ENCODE assay signal across 14 cellular contexts in the genomic region with DNA sequence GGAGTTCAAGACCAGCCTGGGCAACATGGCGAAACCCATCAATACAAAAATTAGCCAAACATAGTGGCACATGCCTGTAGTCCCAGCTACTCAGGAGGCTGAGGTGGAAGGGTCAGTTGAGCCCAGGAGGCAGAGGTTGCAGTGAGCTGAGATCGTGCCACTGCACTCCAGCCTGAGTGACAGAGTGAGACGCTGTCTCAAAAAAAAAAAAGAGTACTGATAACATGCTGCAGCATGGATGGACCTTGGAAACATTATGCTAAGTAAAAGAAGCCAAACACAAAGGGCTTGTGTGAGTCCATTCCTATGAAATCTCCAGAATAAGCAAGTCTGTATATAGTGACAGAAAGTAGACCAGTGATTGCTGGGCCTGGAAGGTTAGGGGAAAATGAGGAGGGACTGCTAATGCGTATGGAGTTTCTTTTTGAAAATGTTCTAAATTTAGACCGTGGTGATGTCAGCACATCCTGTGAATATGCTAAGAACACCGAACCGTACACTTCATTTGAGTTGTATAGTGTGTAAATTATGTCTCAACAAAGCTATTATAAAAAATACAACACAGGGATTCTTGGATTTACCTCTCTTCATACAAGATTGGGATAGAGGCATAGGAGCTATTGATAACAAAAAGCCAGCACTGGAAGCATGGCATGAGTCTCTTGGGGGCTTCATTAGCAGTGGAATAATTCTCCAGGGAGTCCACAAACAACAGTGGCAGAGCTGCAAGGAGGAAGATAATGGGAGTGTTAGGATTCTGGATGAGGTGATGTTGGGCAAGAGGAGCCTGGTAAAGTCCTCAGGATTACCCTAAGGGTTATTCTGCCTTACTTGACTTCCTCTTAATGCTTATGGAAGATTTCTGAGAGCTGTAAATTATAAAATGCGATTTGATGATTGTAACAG.
DNase-seq lines count a peak whose midpoint lies in the region; ATAC-seq and TF ChIP-seq lines count a peak whose summit lies in the region.
"Had no signal": no experiment of that assay in that cellular context is flagged by ENCODE, and none has a peak within 500 bp of the region (broad histone marks: within the 10 kb centered on the region; RNA-seq: fewer than 3 reads in every experiment).

No MANE protein-coding gene starts in this region.

- no peak for DNase-seq in CD8-positive, alpha-beta T cell
- peak; percentile 8 for DNase-seq in GM20000 (ENCODE audit: low spot score)
- DNase-seq in brain microvascular endothelial cell, result peak; percentile 16
- no peak for DNase-seq in memory B cell (ENCODE audit: low spot score in 2 of 2)
- DNase-seq in islet precursor cell, result no peak
- DNase-seq in NCI-H1092 (lab: John Stamatoyannopoulos, UW), result no peak
- no peak for DNase-seq in NCI-H524 (lab: John Stamatoyannopoulos, UW)
- DNase-seq: activated T-cell treated with anti-CD3 and anti-CD28 coated beads for 4 hours, NCI-H187 treated with DMSO at 0.1 percent for 48 hours, sigmoid colon had no signal

- no peak overlapping the region for H3K4me3 Mint-ChIP-seq in CD8-positive, alpha-beta T cell
- no peak overlapping the region for H3K4me3 Mint-ChIP-seq in memory B cell
- H3K4me3 Mint-ChIP-seq: CD14-positive monocyte, nephron had no signal

- H3K27me3 Mint-ChIP-seq in CD8-positive, alpha-beta T cell (ENCODE audit: low read depth), result no peaks in the 10 kb centered on the region
- H3K27me3 Mint-ChIP-seq in memory B cell, result no peaks in the 10 kb centered on the region

- peak overlapping the region; percentile 0 for H3K27ac Mint-ChIP-seq in CD8-positive, alpha-beta T cell
- H3K27ac Mint-ChIP-seq in memory B cell, result peak overlapping the region; percentile 71

- intact Hi-C loops in CD8-positive, alpha-beta T cell (cut with DNase I, micrococcal nuclease), result no loop called here

- no peak for TF ChIP-seq CTCF in CD8-positive, alpha-beta T cell (IDR thresholded peaks at IDR 0.05)
- TF ChIP-seq CTCF in GM20000 (IDR thresholded peaks at IDR 0.05; ENCODE audit: extremely low read depth, missing control alignments) (no peak), brain microvascular endothelial cell (IDR thresholded peaks at IDR 0.05; ENCODE audit: low read depth, low read length, missing control alignments) (no peak)

- H3K4me3 ChIP-seq in CD8-positive, alpha-beta T cell (ENCODE audit: low read depth, low read length), result no peak overlapping the region
- no peak overlapping the region for H3K4me3 ChIP-seq in brain microvascular endothelial cell (ENCODE audit: low read depth, low read length)
- H3K4me3 ChIP-seq: GM23248, sigmoid colon, SJCRH30 had no signal

- H3K36me3 ChIP-seq in CD8-positive, alpha-beta T cell (ENCODE audit: insufficient read depth, low read length), result peaks cover 33% of the 10 kb centered on the region
- H3K36me3 ChIP-seq in brain microvascular endothelial cell (replicated peaks), result peaks cover 47% of the 10 kb centered on the region

- CTCF ChIA-PET in CD8-positive, alpha-beta T cell (lab: Charles Lee), result interaction anchor here (1.6 kb wide), 1 partner anchor 10 kb away, joined by 3 read pairs; no protein-coding TSS in a partner anchor

- no peaks in the 10 kb centered on the region for H3K4me1 ChIP-seq in CD8-positive, alpha-beta T cell (ENCODE audit: insufficient read depth, low read length)
- H3K4me1 ChIP-seq: sigmoid colon, SJCRH30 had no signal

- no peaks in the 10 kb centered on the region for H3K27me3 ChIP-seq in CD8-positive, alpha-beta T cell (ENCODE audit: insufficient read depth, low read length)
- no peaks in the 10 kb centered on the region for H3K27me3 ChIP-seq in brain microvascular endothelial cell (replicated peaks)
- H3K27me3 ChIP-seq: sigmoid colon, SJCRH30 had no signal

- no peak for ATAC-seq in CD8-positive, alpha-beta T cell
- no peak for ATAC-seq in memory B cell (ENCODE audit: low read depth)

- H3K9me3 ChIP-seq in CD8-positive, alpha-beta T cell (ENCODE audit: low read length), result no peaks in the 10 kb centered on the region
- H3K9me3 ChIP-seq: sigmoid colon, SJCRH30 had no signal

- in situ Hi-C loops in brain microvascular endothelial cell (cut with HindIII; ENCODE audit: low pct_ligation_motif_present, low sequenced_read_pairs), result no loop called here

- H3K27ac ChIP-seq in CD8-positive, alpha-beta T cell (ENCODE audit: low read depth, low read length), result no peak overlapping the region
- H3K27ac ChIP-seq in brain microvascular endothelial cell, result no peak overlapping the region
- H3K27ac ChIP-seq: GM23248, sigmoid colon, SJCRH30 had no signal

- POLR2A ChIA-PET in CD8-positive, alpha-beta T cell (lab: Charles Lee), result no interaction called here

- H3K9me3 Mint-ChIP-seq in CD8-positive, alpha-beta T cell, result no peaks in the 10 kb centered on the region
- no peaks in the 10 kb centered on the region for H3K9me3 Mint-ChIP-seq in memory B cell

- no peaks in the 10 kb centered on the region for H3K4me1 Mint-ChIP-seq in CD8-positive, alpha-beta T cell (ENCODE audit: low read depth)
- H3K4me1 Mint-ChIP-seq in memory B cell, result peaks cover 7% of the 10 kb centered on the region
- H3K4me1 Mint-ChIP-seq: CD14-positive monocyte had no signal

- H3K36me3 Mint-ChIP-seq in CD8-positive, alpha-beta T cell, result peaks cover 86% of the 10 kb centered on the region
- H3K36me3 Mint-ChIP-seq in memory B cell, result peaks cover 48% of the 10 kb centered on the region

Comparison
In these comparisons a context has a peak if more than half of its experiments do, and no peak if none do; other contexts are left out.
1. DNase-seq: peak in GM20000 (single experiment) and brain microvascular endothelial cell (single experiment); none in CD8-positive, alpha-beta T cell (0 of 7), memory B cell (0 of 2), islet precursor cell (single experiment), NCI-H1092 (single experiment) and NCI-H524 (0 of 2).